8 cellular contexts compared by ENCODE assay signal in genomic region chr5:141878771-141879759, GRCh38. TPM values are rescaled to one million over a fixed set of nuclear protein-coding genes. Genes with fewer than 3 reads are reported as not detected.
DNase-seq lines count a peak whose midpoint lies in the region; ATAC-seq and TF ChIP-seq lines count a peak whose summit lies in the region.

No MANE protein-coding gene starts in this region.

- H3K36me3 ChIP-seq in adrenal gland (replicated peaks in 1 of 2) = no peaks in the 10 kb centered on the region
- H3K36me3 ChIP-seq in heart right ventricle = no peaks in the 10 kb centered on the region
- H3K36me3 ChIP-seq in transverse colon = no peaks in the 10 kb centered on the region

- H3K27me3 ChIP-seq in adrenal gland (peaks cover 25% of the 10 kb centered on the region), heart right ventricle (peaks cover 8 to 94% (median 60%) of the 10 kb centered on the region in 7 donors), transverse colon (peaks cover 60% of the 10 kb centered on the region)

- intact Hi-C loops in adrenal gland (cut with DNase I) (loop anchor here (5.0 kb wide), 1 partner anchor 177 kb away; no protein-coding TSS in a partner anchor), heart right ventricle (cut with DNase I) (loop anchor here in 9 of 10 donors (1.0 to 5.0 kb wide), 11 partner anchors 30 to 186 kb away; no protein-coding TSS in a partner anchor), transverse colon (cut with DNase I; ENCODE audit: low total_unique reads) (loop anchor here (2.0 to 5.0 kb wide), 2 partner anchors 67 to 176 kb away; no protein-coding TSS in a partner anchor)

- no peak for TF ChIP-seq EP300 in transverse colon (IDR thresholded peaks at IDR 0.05; ENCODE audit: low read depth)

- WGBS in adrenal gland, 4 donors = 0 to 1% (median 1%) methylated on average over 10 to 41 of the region's 41 CpGs
- 0 to 1% methylated on average over 41 of the region's 41 CpGs for WGBS in heart right ventricle, 2 donors
- WGBS in transverse colon (ENCODE audit: low coverage in 1 of 2), 2 donors = 0% methylated on average over 4 to 41 of the region's 41 CpGs

- TF ChIP-seq CTCF in GM12864 (IDR thresholded peaks at IDR 0.05; ENCODE audit: low read depth, low read length, missing control alignments) (peak; percentile 100), adrenal gland (IDR thresholded peaks at IDR 0.05) (peak; percentile 93 to 99 (median 96)), heart right ventricle (IDR thresholded peaks at IDR 0.05) (peak; percentile 96 to 99 (median 98)), transverse colon (IDR thresholded peaks at IDR 0.05) (peak; percentile 95 to 99 (median 96))

- no peak overlapping the region for H3K4me3 ChIP-seq in GM12864 (ENCODE audit: low read depth, low read length)
- H3K4me3 ChIP-seq in adrenal gland = peak overlapping the region in 2 of 4 donors; percentile 10 to 71
- H3K4me3 ChIP-seq in heart right ventricle = peak overlapping the region; percentile 38 to 92 (median 84)
- H3K4me3 ChIP-seq in transverse colon = peak overlapping the region; percentile 13 to 86 (median 71)

- ATAC-seq in HG02678 (IDR thresholded peaks at IDR 0.05; ENCODE audit: unreplicated experiment) (peak; percentile 89), heart right ventricle (peak; percentile 76 to 90 (median 84))

- no peak for TF ChIP-seq POLR2A in adrenal gland (IDR thresholded peaks at IDR 0.05)
- peak; percentile 47 for TF ChIP-seq POLR2A in transverse colon (IDR thresholded peaks at IDR 0.05)

- in situ Hi-C loops in transverse colon (cut with MboI; ENCODE audit: low pct_ligation_motif_present in 1 of 4, low pct_unique_long_range_greater_than_20kb in 1 of 4, low sequenced_read_pairs in 3 of 4) = no loop called here

- H3K27ac ChIP-seq in adrenal gland (peak overlapping the region in 2 of 5 donors; percentile 51 to 78), heart right ventricle (peak overlapping the region; percentile 77 to 97 (median 93)), transverse colon (peak overlapping the region; percentile 88 to 96 (median 94))

- DNase-seq in GM12864 (ENCODE audit: low read depth) (peak; percentile 74), NCI-H1105 treated with DMSO at 0.1 percent for 48 hours (lab: John Stamatoyannopoulos, UW) (peak; percentile 70), SW480 (ENCODE audit: low spot score) (peak; percentile 94), adrenal gland (peak; percentile 89 to 97 (median 92)), heart right ventricle (peak; percentile 77 to 96), pons (ENCODE audit: low spot score) (peak; percentile 100), transverse colon (peak; percentile 94)

- H3K9me3 ChIP-seq in adrenal gland (replicated peaks in 1 of 3) (no peaks in the 10 kb centered on the region), heart right ventricle (no peaks in the 10 kb centered on the region), transverse colon (no peaks in the 10 kb centered on the region)

- H3K4me1 ChIP-seq in adrenal gland (replicated peaks in 1 of 2) = peaks cover 23 to 47% of the 10 kb centered on the region in 2 donors
- peaks cover 5 to 93% (median 58%) of the 10 kb centered on the region in 9 donors for H3K4me1 ChIP-seq in heart right ventricle
- peaks cover 6 to 52% (median 29%) of the 10 kb centered on the region in 4 donors for H3K4me1 ChIP-seq in transverse colon

RNA-seq across cellular contexts. Expression of gene PCDH1, which starts 0.9 kb away (rescaled TPM):
- total RNA-seq in adrenal gland (10 to 100 TPM in 4 of 8 donors, 1 to 10 TPM in 4; 5.2 to 16.8 (median 10.0) TPM), heart right ventricle (10 to 100 TPM in 9 of 10 donors, 1 to 10 TPM in 1; 8.4 to 45.8 (median 17.9) TPM), transverse colon (100 to 1,000 TPM in 3 of 4 donors, 10 to 100 TPM in 1; 92.5 to 217 (median 164) TPM)
- polyA plus RNA-seq in adrenal gland (1 to 10 TPM; 4.6 to 6.1 (median 5.5) TPM), heart right ventricle (10 to 100 TPM; 16.2 to 21.6 TPM)

RNA-seq across cellular contexts. Expression of gene DELE1, which starts 44.6 kb away (rescaled TPM):
- total RNA-seq in adrenal gland (100 to 1,000 TPM; 102 to 162 (median 114) TPM), heart right ventricle (100 to 1,000 TPM in 6 of 10 donors, 10 to 100 TPM in 4; 82.1 to 192 (median 141) TPM), transverse colon (100 to 1,000 TPM in 3 of 4 donors, 10 to 100 TPM in 1; 92.6 to 270 (median 126) TPM)
- polyA plus RNA-seq in adrenal gland (10 to 100 TPM; 65.2 to 73.2 (median 70.8) TPM), heart right ventricle (10 to 100 TPM; 50.1 to 69.8 TPM)
